Comparison of ENCODE assay signal across 1 cellular context in genomic region chr1:157269656-157270375, GRCh38.
TF ChIP-seq lines count a peak whose summit lies in the region.

No MANE protein-coding gene starts in this region.

TF ChIP-seq in GM12878, 131 proteins besides CTCF, POLR2A, EP300 and RAD21 (continued from another document):
- TF ChIP-seq PKNOX1 (IDR thresholded peaks at IDR 0.05) (no peak), PML (IDR thresholded peaks at IDR 0.05; ENCODE audit: low read length) (no peak), NFYA (IDR thresholded peaks at IDR 0.05; ENCODE audit: borderline replicate concordance, low read depth, low read length) (no peak), GABPA (IDR thresholded peaks at IDR 0.05; ENCODE audit: low read depth) (no peak), BMI1 (IDR thresholded peaks at IDR 0.05; ENCODE audit: borderline replicate concordance) (no peak), CREB1 (IDR thresholded peaks at IDR 0.05; ENCODE audit: low read depth) (no peak), GATAD2B (conservative IDR thresholded peaks at IDR 0.05; ENCODE audit: low read depth) (no peak), HSF1 (IDR thresholded peaks at IDR 0.05; ENCODE audit: low read depth, low read length) (no peak), ZNF687 (IDR thresholded peaks at IDR 0.05) (no peak), RAD51 (IDR thresholded peaks at IDR 0.05) (no peak), ZBED1 (IDR thresholded peaks at IDR 0.05; ENCODE audit: borderline replicate concordance) (no peak), IRF4 (IDR thresholded peaks at IDR 0.05; ENCODE audit: low read depth, low read length) (no peak), ZNF274 (IDR thresholded peaks at IDR 0.05; ENCODE audit: insufficient read depth, insufficient read length) (no peak), SIX5 (IDR thresholded peaks at IDR 0.05; ENCODE audit: low read depth, low read length, severe bottlenecking) (no peak), SUZ12 (IDR thresholded peaks at IDR 0.05; ENCODE audit: unreplicated experiment) (no peak), TCF3 (IDR thresholded peaks at IDR 0.05; ENCODE audit: borderline replicate concordance, insufficient read depth, low read depth, low read length) (no peak), MEF2A (IDR thresholded peaks at IDR 0.05; ENCODE audit: insufficient read depth, low read depth, low read length) (no peak), PBX3 (IDR thresholded peaks at IDR 0.05; ENCODE audit: insufficient replicate concordance, low read depth, low read length) (no peak), ZNF384 (IDR thresholded peaks at IDR 0.05; ENCODE audit: borderline replicate concordance, low read depth, low read length) (no peak), NKRF (conservative IDR thresholded peaks at IDR 0.05) (no peak), ZNF24 (IDR thresholded peaks at IDR 0.05) (0 out of 2 replicates have a peak, but pooled peaks have one; percentile 39), CEBPB (IDR thresholded peaks at IDR 0.05; ENCODE audit: borderline replicate concordance in 1 of 2, low read depth in 2 of 2, low read length in 2 of 2) (no peak), KDM1A (IDR thresholded peaks at IDR 0.05; ENCODE audit: borderline replicate concordance) (no peak), SMC3 (IDR thresholded peaks at IDR 0.05; ENCODE audit: borderline replicate concordance, low read length) (no peak), ATF3 (IDR thresholded peaks at IDR 0.05; ENCODE audit: borderline replicate concordance, extremely low read depth, low read depth, low read length) (no peak), ZNF217 (IDR thresholded peaks at IDR 0.05) (no peak), MAX (IDR thresholded peaks at IDR 0.05; ENCODE audit: low read depth, low read length) (no peak), TCF12 (IDR thresholded peaks at IDR 0.05; ENCODE audit: low read depth, low read length) (no peak), E2F4 (IDR thresholded peaks at IDR 0.05; ENCODE audit: low read depth, low read length) (no peak), FOXM1 (IDR thresholded peaks at IDR 0.05; ENCODE audit: low read depth, low read length) (no peak), CUX1 (IDR thresholded peaks at IDR 0.05; ENCODE audit: insufficient replicate concordance, low read depth, low read length) (no peak), MTA2 (IDR thresholded peaks at IDR 0.05; ENCODE audit: low read depth) (peak; percentile 33; the same call in 1 of the 2 replicates), RCOR1 (conservative IDR thresholded peaks at IDR 0.05; ENCODE audit: low read depth, low read length) (no peak), SREBF1 (IDR thresholded peaks at IDR 0.05; ENCODE audit: low read length) (no peak), STAT3 (IDR thresholded peaks at IDR 0.05; ENCODE audit: low read depth, low read length) (no peak), SPI1 (IDR thresholded peaks at IDR 0.05; ENCODE audit: borderline replicate concordance, insufficient read depth, low read depth, low read length) (peak; percentile 78), NBN (IDR thresholded peaks at IDR 0.05) (no peak), POLR2AphosphoS5 (IDR thresholded peaks at IDR 0.05; ENCODE audit: low read length) (no peak)
